11 cellular contexts compared by ENCODE assay signal in the genomic region with DNA sequence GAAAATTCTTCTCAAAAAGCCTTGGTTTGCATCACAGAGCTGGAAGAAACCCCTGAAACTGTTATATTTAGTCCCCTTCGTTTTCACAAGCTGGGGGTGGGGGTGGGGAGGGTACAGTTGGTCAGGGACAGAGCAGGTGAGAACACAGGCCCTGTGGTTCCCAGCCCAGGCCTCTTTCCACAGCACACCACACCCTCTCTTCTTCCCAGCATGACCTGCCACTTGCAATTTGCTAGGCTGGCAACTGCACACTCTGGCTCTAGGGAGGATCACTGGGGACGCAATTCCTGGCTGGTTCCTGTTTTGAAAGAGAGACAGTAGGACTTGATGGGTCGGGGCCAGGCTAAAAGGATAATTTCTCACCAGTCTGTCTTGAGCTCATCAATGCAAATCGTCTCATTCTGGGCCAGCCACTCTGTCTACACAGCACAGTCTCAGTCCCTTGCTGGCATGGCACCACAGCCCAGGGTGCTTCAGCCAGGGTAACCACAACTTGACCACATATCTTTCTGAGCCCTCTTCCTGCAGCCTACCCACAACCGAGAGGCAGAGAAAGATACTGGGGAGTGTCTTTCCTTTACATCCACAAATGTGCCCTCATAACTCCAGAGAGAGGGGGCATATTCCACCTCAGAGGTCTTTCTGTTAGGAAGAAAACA. TPM values are rescaled to one million over a fixed set of nuclear protein-coding genes. Genes with fewer than 3 reads are reported as not detected.
DNase-seq lines count a peak whose midpoint lies in the region; ATAC-seq, FAIRE-seq and TF ChIP-seq lines count a peak whose summit lies in the region.
"Had no signal": no experiment of that assay in that cellular context is flagged by ENCODE, and none has a peak within 500 bp of the region (broad histone marks: within the 10 kb centered on the region; RNA-seq: fewer than 3 reads in every experiment).

No MANE protein-coding gene starts in this region.

- peaks cover 11% of the 10 kb centered on the region for H3K4me1 ChIP-seq in lower lobe of right lung

- intact Hi-C loops in lower lobe of right lung (cut with DNase I): no loop called here
- intact Hi-C loops in activated T-helper 2 cell treated with anti-CD3 and anti-CD28 coated beads, Interferon-gamma antibody, Interleukin-2, Interleukin-4, amounts not matched to agents 10 μg/mL and 5 μg/mL and 100 μg/mL, durations not matched to agents 14 hours and 24 hours and 36 hours (cut with micrococcal nuclease): no loop called here

- peaks cover 14% of the 10 kb centered on the region for H3K4me1 Mint-ChIP-seq in activated T-helper 2 cell treated with anti-CD3 and anti-CD28 coated beads, Interferon-gamma antibody, Interleukin-2, Interleukin-4, amounts not matched to agents 10 μg/mL and 5 μg/mL and 100 μg/mL, durations not matched to agents 14 hours and 24 hours and 36 hours (ENCODE audit: low read depth)

- ATAC-seq in GM19467 (IDR thresholded peaks at IDR 0.05; ENCODE audit: unreplicated experiment): peak; percentile 73
- ATAC-seq in lower lobe of right lung: peak; percentile 40 to 44
- ATAC-seq in HG03095 (IDR thresholded peaks at IDR 0.05; ENCODE audit: unreplicated experiment): no peak
- no peak for ATAC-seq in HG03097 (IDR thresholded peaks at IDR 0.05; ENCODE audit: low FRiP score, unreplicated experiment)

- no peaks in the 10 kb centered on the region for H3K9me3 Mint-ChIP-seq in activated T-helper 2 cell treated with anti-CD3 and anti-CD28 coated beads, Interferon-gamma antibody, Interleukin-2, Interleukin-4, amounts not matched to agents 10 μg/mL and 5 μg/mL and 100 μg/mL, durations not matched to agents 14 hours and 24 hours and 36 hours

- no peak for TF ChIP-seq POLR2A in GM12891 (IDR thresholded peaks at IDR 0.05; ENCODE audit: low read depth, low read length)

- H3K9me3 ChIP-seq in lower lobe of right lung: no peaks in the 10 kb centered on the region

- H3K27ac Mint-ChIP-seq in activated T-helper 2 cell treated with anti-CD3 and anti-CD28 coated beads, Interferon-gamma antibody, Interleukin-2, Interleukin-4, amounts not matched to agents 10 μg/mL and 5 μg/mL and 100 μg/mL, durations not matched to agents 14 hours and 24 hours and 36 hours: no peak overlapping the region

- no peak overlapping the region for H3K4me3 ChIP-seq in lower lobe of right lung
- H3K4me3 ChIP-seq: dorsolateral prefrontal cortex had no signal

- no peak for TF ChIP-seq CTCF in lower lobe of right lung (IDR thresholded peaks at IDR 0.05)

- FAIRE-seq in GM12891 (lab: Jason Lieb, UNC): peak; percentile 85

- H3K27me3 Mint-ChIP-seq in activated T-helper 2 cell treated with anti-CD3 and anti-CD28 coated beads, Interferon-gamma antibody, Interleukin-2, Interleukin-4, amounts not matched to agents 10 μg/mL and 5 μg/mL and 100 μg/mL, durations not matched to agents 14 hours and 24 hours and 36 hours (ENCODE audit: low read depth): no peaks in the 10 kb centered on the region

- H3K36me3 ChIP-seq in lower lobe of right lung: peaks cover 94% of the 10 kb centered on the region

- no peaks in the 10 kb centered on the region for H3K27me3 ChIP-seq in lower lobe of right lung (ENCODE audit: low read depth)
- H3K27me3 ChIP-seq: dorsolateral prefrontal cortex had no signal

- DNase-seq in GM12891 (ENCODE audit: insufficient read length, low spot score): no peak
- DNase-seq in Kasumi-1 (lab: John Stamatoyannopoulos, UW): peak; percentile 42 to 49
- no peak for DNase-seq in lower lobe of right lung
- DNase-seq in T-helper 9 cell: no peak
- DNase-seq in activated T-helper 2 cell treated with anti-CD3 and anti-CD28 coated beads, Interferon-gamma antibody, Interleukin-2, Interleukin-4, amounts not matched to agents 10 μg/mL and 5 μg/mL and 100 μg/mL, durations not matched to agents 14 hours and 24 hours and 36 hours (ENCODE audit: low spot score): no peak
- DNase-seq: activated CD8-positive, alpha-beta memory T cell treated with anti-CD3 and anti-CD28 coated beads for 24 hours; NCI-H526 treated with DMSO at 0.1 percent for 48 hours had no signal

- no peak overlapping the region for H3K4me3 Mint-ChIP-seq in activated T-helper 2 cell treated with anti-CD3 and anti-CD28 coated beads, Interferon-gamma antibody, Interleukin-2, Interleukin-4, amounts not matched to agents 10 μg/mL and 5 μg/mL and 100 μg/mL, durations not matched to agents 14 hours and 24 hours and 36 hours (ENCODE audit: low read depth)

- H3K36me3 Mint-ChIP-seq in activated T-helper 2 cell treated with anti-CD3 and anti-CD28 coated beads, Interferon-gamma antibody, Interleukin-2, Interleukin-4, amounts not matched to agents 10 μg/mL and 5 μg/mL and 100 μg/mL, durations not matched to agents 14 hours and 24 hours and 36 hours (ENCODE audit: low read depth): peaks cover 36% of the 10 kb centered on the region

- H3K27ac ChIP-seq in lower lobe of right lung: no peak overlapping the region

TF ChIP-seq in GM12891, 5 proteins besides CTCF, POLR2A, EP300 and RAD21:
- no peak for TF ChIP-seq TAF1 (IDR thresholded peaks at IDR 0.05; ENCODE audit: low read depth, low read length)
- no peak for TF ChIP-seq PAX5 (IDR thresholded peaks at IDR 0.05; ENCODE audit: insufficient read depth, low read length, severe bottlenecking)
- TF ChIP-seq SPI1 (IDR thresholded peaks at IDR 0.05; ENCODE audit: low read depth, low read length): no peak
- TF ChIP-seq POLR2AphosphoS5 (IDR thresholded peaks at IDR 0.05; ENCODE audit: low read depth, low read length): no peak
- no peak for TF ChIP-seq POU2F2 (IDR thresholded peaks at IDR 0.05; ENCODE audit: low read depth, low read length)

RNA-seq across cellular contexts. Expression of a gene that starts 41.6 kb away (rescaled TPM):
- polyA plus RNA-seq in GM12891 (2012; ENCODE audit: low read depth, missing spikeins): not detected
- total RNA-seq in lower lobe of right lung: 0.15 TPM
- total RNA-seq in activated T-helper 2 cell treated with anti-CD3 and anti-CD28 coated beads, Interferon-gamma antibody, Interleukin-2, Interleukin-4, amounts not matched to agents 10 μg/mL and 5 μg/mL and 100 μg/mL, durations not matched to agents 14 hours and 24 hours and 36 hours: 0.07 TPM in 1 of 2 replicates, not detected in the other

Comparison
In these comparisons a context has a peak if more than half of its experiments do, and no peak if none do; other contexts are left out.
1. DNase-seq: peak in Kasumi-1 (2 of 2); none in GM12891 (single experiment), lower lobe of right lung (single experiment), T-helper 9 cell (single experiment) and activated T-helper 2 cell treated with anti-CD3 and anti-CD28 coated beads, Interferon-gamma antibody, Interleukin-2, Interleukin-4, amounts not matched to agents 10 μg/mL and 5 μg/mL and 100 μg/mL, durations not matched to agents 14 hours and 24 hours and 36 hours (single experiment).
2. ATAC-seq: peak in GM19467 (single experiment) and lower lobe of right lung (2 of 2); none in HG03095 (single experiment) and HG03097 (single experiment).